Comparison of ENCODE assay signal across 1 cellular context in genomic region chr4:30789219-30789671, GRCh38.
TF ChIP-seq lines count a peak whose summit lies in the region.

No MANE protein-coding gene starts in this region.

TF ChIP-seq in SK-N-SH, 30 proteins besides CTCF, POLR2A, EP300 and RAD21 (continued from another document):
- no peak for TF ChIP-seq ZBTB33 (IDR thresholded peaks at IDR 0.05; ENCODE audit: borderline replicate concordance, low read depth)
- no peak for TF ChIP-seq USF2 (IDR thresholded peaks at IDR 0.05; ENCODE audit: borderline replicate concordance, low read depth, low read length)
- no peak for TF ChIP-seq TEAD4 (IDR thresholded peaks at IDR 0.05; ENCODE audit: borderline replicate concordance, insufficient read depth)
- TF ChIP-seq RCOR1 (IDR thresholded peaks at IDR 0.05; ENCODE audit: low read length), result no peak
- TF ChIP-seq TCF12 (IDR thresholded peaks at IDR 0.05), result no peak
- TF ChIP-seq CHD2 (IDR thresholded peaks at IDR 0.05; ENCODE audit: low read length, partially characterized antibody), result no peak
- no peak for TF ChIP-seq NFIC (IDR thresholded peaks at IDR 0.05; ENCODE audit: borderline replicate concordance)
- TF ChIP-seq YY1 (IDR thresholded peaks at IDR 0.05; ENCODE audit: low read depth), result no peak
- TF ChIP-seq RXRA (IDR thresholded peaks at IDR 0.05; ENCODE audit: borderline replicate concordance, low read depth), result no peak
- TF ChIP-seq FOXM1 (IDR thresholded peaks at IDR 0.05; ENCODE audit: low read depth), result no peak
- no peak for TF ChIP-seq FOSL2 (IDR thresholded peaks at IDR 0.05; ENCODE audit: borderline replicate concordance, low read depth)
